In genomic region chr1:213615226-213615881, GRCh38 we compare ENCODE assay signal across 29 cellular contexts.
"Had no signal": no experiment of that assay in that cellular context is flagged by ENCODE, and none has a peak within 500 bp of the region (broad histone marks: within the 10 kb centered on the region; RNA-seq: fewer than 3 reads in every experiment).

No MANE protein-coding gene starts in this region.

- H3K9me3 ChIP-seq: ascending aorta, breast epithelium, esophagus squamous epithelium, gastroesophageal sphincter had no signal

- H3K27ac ChIP-seq: ascending aorta, breast epithelium, cardiac muscle cell, esophagus squamous epithelium, gastroesophageal sphincter, WERI-Rb-1 had no signal

- H3K27me3 ChIP-seq: ascending aorta, breast epithelium, cardiac muscle cell, esophagus squamous epithelium had no signal

- H3K4me3 ChIP-seq: ascending aorta, breast epithelium, cardiac muscle cell, esophagus squamous epithelium, gastroesophageal sphincter had no signal

- H3K4me1 ChIP-seq: ascending aorta, breast epithelium, esophagus squamous epithelium, gastroesophageal sphincter had no signal

- ATAC-seq: activated CD4-positive, CD25-positive, alpha-beta regulatory T cell treated with anti-CD3 and anti-CD28 coated beads, Interleukin-2, amount 50 U/mL, for 24 hours; activated CD8-positive, alpha-beta memory T cell treated with anti-CD3 and anti-CD28 coated beads, Interleukin-2, amount 10 ng/mL, durations not matched to agents 7 days and 5 days; activated CD8-positive, alpha-beta T cell treated with anti-CD3 and anti-CD28 coated beads, Interleukin-2, amount 10 ng/mL, durations not matched to agents 7 days and 5 days; effector memory CD8-positive, alpha-beta T cell; gastroesophageal sphincter; T-cell had no signal

- DNase-seq: activated B cell treated with CpG ODN at 0.5 μM for 24 hours; activated CD4-positive, alpha-beta memory T cell treated with anti-CD3 and anti-CD28 coated beads for 36 hours; activated CD4-positive, alpha-beta T cell treated with anti-CD3 and anti-CD28 coated beads, Interleukin-2, amount 10 ng/mL, durations not matched to agents 24 days and 14 days; activated CD8-positive, alpha-beta memory T cell treated with anti-CD3 and anti-CD28 coated beads, Interleukin-2, amount 10 ng/mL, durations not matched to agents 7 days and 5 days; activated CD8-positive, alpha-beta memory T cell treated with anti-CD3 and anti-CD28 coated beads, Interleukin-2, amount 50 U/mL, for 4 hours; activated CD8-positive, alpha-beta T cell treated with anti-CD3 and anti-CD28 coated beads, Interleukin-2, amount 10 ng/mL, durations not matched to agents 7 days and 5 days; activated effector memory CD4-positive, alpha-beta T cell treated with anti-CD3 and anti-CD28 coated beads, Interleukin-2, amount 50 U/mL, for 16 hours; activated naive CD4-positive, alpha-beta T cell treated with anti-CD3 and anti-CD28 coated beads for 36 hours; activated naive CD8-positive, alpha-beta T cell treated with anti-CD3 and anti-CD28 coated beads, Interleukin-2, amount 10 ng/mL, durations not matched to agents 7 days and 5 days; activated T-cell treated with anti-CD3 and anti-CD28 coated beads, Interleukin-2, amount 50 U/mL, for 1 hour; activated T-cell treated with anti-CD3 and anti-CD28 coated beads, Interleukin-2, amount 50 U/mL, for 48 hours; central memory CD4-positive, alpha-beta T cell; cortex of kidney; dermis blood vessel endothelial cell; effector CD4-positive, alpha-beta T cell; effector memory CD8-positive, alpha-beta T cell; erythroblast; esophagus squamous epithelium; foreskin melanocyte; head of caudate nucleus; SW 1271; T-cell; T1000; WERI-Rb-1 had no signal

- H3K36me3 ChIP-seq: ascending aorta, breast epithelium, cardiac muscle cell, esophagus squamous epithelium, gastroesophageal sphincter, WERI-Rb-1 had no signal
